16 cellular contexts compared by ENCODE assay signal in genomic region chr16:57624044-57624688, GRCh38. TPM values are rescaled to one million over a fixed set of nuclear protein-coding genes. Genes with fewer than 3 reads are reported as not detected.
A peak's percentile ranks its signal among the peaks of the same experiment; 100 is the strongest.
DNase-seq lines count a peak whose midpoint lies in the region; TF ChIP-seq lines count a peak whose summit lies in the region.
"Had no signal": no experiment of that assay in that cellular context is flagged by ENCODE, and none has a peak within 500 bp of the region (broad histone marks: within the 10 kb centered on the region; RNA-seq: fewer than 3 reads in every experiment).

No MANE protein-coding gene starts in this region.

- DNase-seq in HK-2 (ENCODE audit: unreplicated experiment) (peak; percentile 63), adipocyte (ENCODE audit: low read depth) (peak; percentile 57), fibroblast of the aortic adventitia (ENCODE audit: low read depth) (peak; percentile 41), renal cortical epithelial cell (ENCODE audit: low read depth) (peak; percentile 96), iPS-NIHi7 (ENCODE audit: extremely low spot score) (no peak), AG08396 (ENCODE audit: low spot score) (no peak)
- no peak for DNase-seq in activated CD8-positive, alpha-beta memory T cell treated with anti-CD3 and anti-CD28 coated beads for 24 hours
- DNase-seq in stimulated activated CD8-positive, alpha-beta memory T cell treated with anti-CD3 and anti-CD28 coated beads, Interleukin-4, amount 100 ng/mL, for 48 hours = no peak
- DNase-seq: CD4-positive, alpha-beta T cell; NCI-H1417 treated with DMSO at 0.1 percent for 48 hours; NCI-H82; SK-N-SH had no signal

- no peak overlapping the region for H3K9ac ChIP-seq in adipocyte (ENCODE audit: low read length)
- H3K9ac ChIP-seq: SK-N-SH had no signal

- H3K4me3 ChIP-seq in adipocyte (ENCODE audit: low read length) = no peak overlapping the region
- H3K4me3 ChIP-seq in fibroblast of the aortic adventitia (ENCODE audit: low read depth, low read length) = no peak overlapping the region
- H3K4me3 ChIP-seq: adrenal gland, heart left ventricle, prostate gland had no signal

- TF ChIP-seq CTCF in fibroblast of the aortic adventitia (IDR thresholded peaks at IDR 0.05; ENCODE audit: insufficient read depth, low read length) = no peak

- no peaks in the 10 kb centered on the region for H3K27me3 ChIP-seq in adipocyte (replicated peaks; ENCODE audit: control insufficient read depth, insufficient read depth, low read length)
- H3K27me3 ChIP-seq: adrenal gland had no signal

- H3K9me3 ChIP-seq in adipocyte (ENCODE audit: control insufficient read depth, low read length) = no peaks in the 10 kb centered on the region
- H3K9me3 ChIP-seq: adrenal gland, heart left ventricle, prostate gland, SK-N-SH had no signal

- no peaks in the 10 kb centered on the region for H3K36me3 ChIP-seq in adipocyte (ENCODE audit: control insufficient read depth, insufficient read depth, low read length, severe bottlenecking)
- H3K36me3 ChIP-seq: adrenal gland, heart left ventricle, prostate gland had no signal

- H3K4me1 ChIP-seq in adipocyte (ENCODE audit: control insufficient read depth, insufficient read depth, low read length) = peaks cover 31% of the 10 kb centered on the region

RNA-seq across cellular contexts. Expression of gene ADGRG1, which starts 4.3 kb away (rescaled TPM):
- 1.6 and 9.8 TPM in 2 replicates for total RNA-seq in fibroblast of the aortic adventitia (ENCODE audit: low replicate concordance)
- total RNA-seq in renal cortical epithelial cell = 38.9 and 305 TPM in 2 replicates

RNA-seq across cellular contexts. Expression of gene ADGRG3, which starts 43.9 kb away (rescaled TPM):
- total RNA-seq in fibroblast of the aortic adventitia (ENCODE audit: low replicate concordance) (not detected in 2 replicates), renal cortical epithelial cell (not detected in 2 replicates)
- total RNA-seq: endodermal cell, prostate gland had no signal

Comparison
In these comparisons a context has a peak if more than half of its experiments do, and no peak if none do; other contexts are left out.
1. DNase-seq: peak in HK-2 (single experiment), adipocyte (single experiment), fibroblast of the aortic adventitia (single experiment) and renal cortical epithelial cell (single experiment); none in iPS-NIHi7 (single experiment), activated CD8-positive, alpha-beta memory T cell treated with anti-CD3 and anti-CD28 coated beads for 24 hours (single experiment), AG08396 (single experiment) and stimulated activated CD8-positive, alpha-beta memory T cell treated with anti-CD3 and anti-CD28 coated beads, Interleukin-4, amount 100 ng/mL, for 48 hours (single experiment).